ENCODE assay signal across 1 cellular context in the genomic region with DNA sequence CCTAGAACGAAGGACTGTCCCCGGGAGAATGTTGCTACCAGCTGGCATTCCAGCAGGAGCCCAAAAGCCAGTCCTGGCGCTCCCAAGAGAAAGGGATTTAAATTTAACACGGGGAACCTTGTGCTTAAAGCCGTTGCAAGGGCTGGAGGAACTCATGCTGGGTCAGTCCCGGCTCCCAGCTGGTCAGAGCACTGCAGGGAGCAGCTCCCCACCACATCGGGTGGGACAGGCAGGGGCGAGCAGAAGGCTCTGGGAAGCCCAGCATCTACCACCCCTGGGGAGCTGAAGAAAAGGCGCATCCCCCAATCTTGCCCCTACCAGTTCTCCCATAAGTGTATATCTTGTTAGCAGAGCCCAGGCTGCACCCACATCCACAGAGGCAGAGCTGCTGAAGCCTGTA.
TF ChIP-seq lines count a peak whose summit lies in the region.

No MANE protein-coding gene starts in this region.

TF ChIP-seq in K562, 482 proteins besides CTCF, POLR2A, EP300 and RAD21:
- TF ChIP-seq LARP7 (IDR thresholded peaks at IDR 0.05) (no peak), CBFA2T3 (IDR thresholded peaks at IDR 0.05) (no peak), OTX1 (CRISPR knock-in tag; IDR thresholded peaks at IDR 0.05) (no peak), PHTF2 (CRISPR knock-in tag; IDR thresholded peaks at IDR 0.05) (no peak), MEF2A (IDR thresholded peaks at IDR 0.05; ENCODE audit: control insufficient read depth, low read depth, low read length) (no peak), ZNF280A (IDR thresholded peaks at IDR 0.05; ENCODE audit: low read depth, partially characterized antibody) (no peak), ELF1 (tag; IDR thresholded peaks at IDR 0.05) (no peak), HMG20A (CRISPR knock-in tag; conservative IDR thresholded peaks at IDR 0.05) (no peak), RBM15 (IDR thresholded peaks at IDR 0.05; ENCODE audit: insufficient read depth, low read length) (no peak)
- TF ChIP-seq, protein P1, sequence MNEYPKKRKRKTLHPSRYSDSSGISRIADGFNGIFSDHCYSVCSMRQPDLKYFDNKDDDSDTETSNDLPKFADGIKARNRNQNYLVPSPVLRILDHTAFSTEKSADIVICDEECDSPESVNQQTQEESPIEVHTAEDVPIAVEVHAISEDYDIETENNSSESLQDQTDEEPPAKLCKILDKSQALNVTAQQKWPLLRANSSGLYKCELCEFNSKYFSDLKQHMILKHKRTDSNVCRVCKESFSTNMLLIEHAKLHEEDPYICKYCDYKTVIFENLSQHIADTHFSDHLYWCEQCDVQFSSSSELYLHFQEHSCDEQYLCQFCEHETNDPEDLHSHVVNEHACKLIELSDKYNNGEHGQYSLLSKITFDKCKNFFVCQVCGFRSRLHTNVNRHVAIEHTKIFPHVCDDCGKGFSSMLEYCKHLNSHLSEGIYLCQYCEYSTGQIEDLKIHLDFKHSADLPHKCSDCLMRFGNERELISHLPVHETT (CRISPR knock-in tag; conservative IDR thresholded peaks at IDR 0.05 in 1 of 2, IDR thresholded peaks at IDR 0.05 in 1 of 2) = no peak
TF ChIP-seq in K562: peak in this region for 0.
